In the genomic region with DNA sequence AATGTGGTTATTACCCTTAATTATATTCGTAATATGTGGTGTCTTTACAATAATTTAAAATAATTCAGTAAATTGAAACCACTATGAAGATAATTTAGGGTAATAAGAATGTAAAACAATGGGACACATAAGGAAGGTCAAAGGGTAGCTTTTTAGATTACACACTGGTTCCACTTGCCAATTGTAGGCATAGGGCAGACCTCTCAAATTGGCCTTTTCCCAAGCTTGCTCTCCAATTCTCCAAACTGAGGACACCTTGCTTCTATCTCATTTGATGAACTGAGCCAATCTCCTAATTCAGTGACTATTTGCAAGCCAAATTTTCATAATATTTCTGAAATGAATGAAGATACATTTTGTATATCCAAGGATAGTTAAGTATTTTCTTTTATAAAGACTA, we compare ENCODE assay signal across 29 cellular contexts.
"Had no signal": no experiment of that assay in that cellular context is flagged by ENCODE, and none has a peak within 500 bp of the region (broad histone marks: within the 10 kb centered on the region; RNA-seq: fewer than 3 reads in every experiment).

No MANE protein-coding gene starts in this region.

- H3K27me3 ChIP-seq: SJCRH30 had no signal

- H3K9me3 ChIP-seq: SJCRH30 had no signal

- H3K4me1 ChIP-seq: SJCRH30 had no signal

- H3K9ac ChIP-seq: KMS-11 had no signal

- H3K4me2 ChIP-seq: KMS-11, PC-9 had no signal

- ATAC-seq: Panc1, Right ventricle myocardium inferior had no signal

- H3K4me3 ChIP-seq: PC-9, SJCRH30, SK-N-MC had no signal

- H2AFZ ChIP-seq: PC-9 had no signal

- FAIRE-seq: RCC 7860 had no signal

- DNase-seq: Karpas-422, MM.1S, MV-4-11, NCI-H1092, NCI-H1105, NCI-H1417 treated with DMSO at 0.1 percent for 48 hours, NCI-H1436 treated with DMSO at 0.1 percent for 48 hours, NCI-H1694 treated with DMSO at 0.1 percent for 48 hours, NCI-H187 treated with DMSO at 0.1 percent for 48 hours, NCI-H2029, NCI-H2081, NCI-H2171 treated with DMSO at 0.1 percent for 48 hours, NCI-H2227 treated with DMSO at 0.1 percent for 48 hours, NCI-H345, NCI-H446, NCI-H524 treated with DMSO at 0.1 percent for 48 hours, NCI-H526 treated with DMSO at 0.1 percent for 48 hours, NCI-H774, PC-9, SHP77, SIG-M5, SJCRH30, SW 1271 had no signal

- H3K27ac ChIP-seq: KMS-11, PC-9, RWPE1, SJCRH30, SK-N-MC had no signal

- H3K36me3 ChIP-seq: SJCRH30 had no signal
